9 cellular contexts compared by ENCODE assay signal in the genomic region with DNA sequence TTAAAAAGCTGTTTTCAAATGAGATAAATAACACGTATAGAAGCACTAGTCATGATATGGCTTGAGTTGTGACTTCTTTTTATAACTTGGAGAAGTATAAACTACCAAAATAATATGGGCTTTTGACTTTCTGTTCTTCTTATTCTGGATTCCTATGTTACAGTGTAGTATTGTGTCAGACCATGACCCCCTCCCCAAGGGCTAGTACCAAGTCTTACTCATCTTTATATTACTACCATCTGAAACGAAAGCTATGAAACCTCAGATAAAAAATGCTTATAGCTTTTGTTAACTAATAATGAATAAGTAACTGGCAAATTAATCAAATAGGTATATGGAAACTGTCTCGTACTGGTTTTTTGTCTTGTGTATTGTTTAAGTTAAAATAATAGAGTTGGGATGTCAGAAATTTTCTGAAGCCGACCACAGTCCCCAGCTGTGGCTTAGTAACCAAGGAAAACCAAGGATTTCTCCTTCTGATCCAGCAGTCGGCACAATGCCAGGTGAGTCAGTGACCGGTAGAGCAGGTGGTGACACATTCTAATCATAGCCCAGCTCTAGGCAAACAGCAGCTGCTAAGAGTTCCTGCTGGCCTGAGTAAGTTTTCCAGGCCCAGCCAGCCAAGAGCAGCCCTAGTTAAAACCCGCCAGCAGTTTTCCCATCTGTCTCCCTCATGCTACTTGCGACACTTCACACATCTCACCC.
DNase-seq lines count a peak whose midpoint lies in the region; ATAC-seq and TF ChIP-seq lines count a peak whose summit lies in the region.
"Had no signal": no experiment of that assay in that cellular context is flagged by ENCODE, and none has a peak within 500 bp of the region (broad histone marks: within the 10 kb centered on the region; RNA-seq: fewer than 3 reads in every experiment).

No MANE protein-coding gene starts in this region.

- no peaks in the 10 kb centered on the region for H4K20me1 ChIP-seq in PC-9 (ENCODE audit: insufficient read depth)

- POLR2A ChIA-PET in PC-9 (lab: Charles Lee; ENCODE audit: unreplicated experiment), result no interaction called here

- H3K9me2 ChIP-seq in PC-9 (ENCODE audit: insufficient read depth), result no peaks in the 10 kb centered on the region

- peak overlapping the region; percentile 80 for H3K4me2 ChIP-seq in PC-9

- peak overlapping the region; percentile 43 for H3K27ac ChIP-seq in PC-9
- H3K27ac ChIP-seq in foreskin keratinocyte, result no peak overlapping the region
- H3K27ac ChIP-seq: HL-60 had no signal

- BruUV-seq in PC-9 (replicated peaks; lab: Mats Ljungman, UMichigan), result no TSS peak

- TF ChIP-seq CTCF in PC-9 (conservative IDR thresholded peaks at IDR 0.05) (no peak), foreskin keratinocyte (conservative IDR thresholded peaks at IDR 0.05) (no peak)

- H3K27me3 ChIP-seq in PC-9 (ENCODE audit: insufficient read depth, low read depth) (no peaks in the 10 kb centered on the region), foreskin keratinocyte (no peaks in the 10 kb centered on the region)

- H3K9me3 ChIP-seq in PC-9 (ENCODE audit: insufficient read depth, low read depth), result no peaks in the 10 kb centered on the region

- no peak overlapping the region for H2AFZ ChIP-seq in PC-9

- H3K4me1 ChIP-seq in PC-9 (replicated peaks; ENCODE audit: insufficient read depth) (peaks cover 26% of the 10 kb centered on the region), foreskin keratinocyte (peaks cover 6% of the 10 kb centered on the region)

- peaks cover 6% of the 10 kb centered on the region; the same call in 1 of the 2 replicates for H3F3A ChIP-seq in PC-9 (ENCODE audit: insufficient read depth, low read depth)

- no peaks in the 10 kb centered on the region for H3K79me2 ChIP-seq in PC-9 (ENCODE audit: low read depth)

- peak; percentile 79 for DNase-seq in HPDE6-E6E7 (ENCODE audit: extremely low spot score)
- peak; percentile 89 to 90 for DNase-seq in PC-9
- DNase-seq in foreskin keratinocyte, result peak; percentile 79 to 86
- DNase-seq in stromal cell of bone marrow (ENCODE audit: low read depth), result peak; percentile 54
- no peak for DNase-seq in DMS79 (lab: John Stamatoyannopoulos, UW)
- DNase-seq in Ammon's horn (ENCODE audit: low spot score), result no peak

- ATAC-seq in foreskin keratinocyte (peak; percentile 99), GM18873 (IDR thresholded peaks at IDR 0.05; ENCODE audit: low FRiP score, unreplicated experiment) (no peak), HG02610 (IDR thresholded peaks at IDR 0.05; ENCODE audit: unreplicated experiment) (no peak)

- intact Hi-C loops in PC-9 (cut with micrococcal nuclease; ENCODE audit: unreplicated experiment), result loop anchor here (10.0 kb wide), 1 partner anchor 51 kb away; no protein-coding TSS in a partner anchor

- no peaks in the 10 kb centered on the region for H3K36me3 ChIP-seq in PC-9 (ENCODE audit: low read depth)

- CTCF ChIA-PET in PC-9 (lab: Charles Lee), result no interaction called here

- H3K4me3 ChIP-seq in PC-9, result peak overlapping the region; percentile 46; the same call in 1 of the 2 replicates

Comparison
In these comparisons a context has a peak if more than half of its experiments do, and no peak if none do; other contexts are left out.
1. DNase-seq: peak in HPDE6-E6E7 (single experiment), PC-9 (2 of 2), foreskin keratinocyte (2 of 2) and stromal cell of bone marrow (single experiment); none in DMS79 (single experiment) and Ammon's horn (single experiment).